Comparison of ENCODE assay signal across 8 cellular contexts in the genomic region with DNA sequence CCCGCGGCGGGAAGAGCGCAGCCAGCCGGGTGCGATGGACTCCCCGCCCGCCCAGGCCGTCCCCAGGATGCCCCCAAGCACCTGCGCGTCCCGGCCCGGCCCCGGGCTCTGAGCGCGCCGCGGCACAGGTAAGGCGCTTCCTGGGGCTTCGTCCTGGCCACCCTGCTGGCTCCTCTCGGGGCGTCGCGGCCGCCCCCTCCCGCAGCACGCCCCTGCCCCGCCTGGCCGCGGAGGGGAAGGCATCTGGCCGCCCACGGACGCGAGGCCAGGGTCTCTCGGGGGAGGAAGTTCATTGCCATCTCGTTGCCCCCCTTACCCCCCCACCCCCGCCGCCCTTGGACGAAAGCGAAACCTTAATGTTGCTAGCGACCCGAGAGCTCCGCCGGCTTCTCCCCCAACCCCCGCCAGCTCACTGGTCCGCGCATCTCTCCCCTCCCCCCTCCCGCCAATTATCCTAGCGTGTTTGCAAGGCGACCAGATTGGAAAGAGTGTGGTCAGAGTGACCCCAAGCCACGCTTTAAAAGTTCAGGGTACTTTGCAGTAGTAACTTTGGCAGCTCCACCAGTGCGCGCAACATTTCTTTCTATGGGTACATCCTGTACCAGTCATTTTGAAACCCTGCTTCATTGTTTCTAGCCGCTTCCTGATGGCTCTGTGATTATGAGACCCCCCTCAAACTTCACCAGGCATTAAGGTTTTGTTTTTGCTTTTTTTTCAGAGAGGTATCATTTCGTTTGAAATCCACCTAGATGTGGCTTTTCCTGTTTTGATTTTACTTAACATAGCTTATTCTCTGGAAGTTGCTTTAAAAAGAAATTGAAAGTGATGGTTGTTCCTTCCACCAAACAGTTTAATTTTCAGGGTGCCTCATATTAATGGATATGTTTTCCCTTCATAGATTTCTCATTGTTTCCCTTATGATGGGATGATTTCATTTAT. TPM values are rescaled to one million over a fixed set of nuclear protein-coding genes. Genes with fewer than 3 reads are reported as not detected.
DNase-seq lines count a peak whose midpoint lies in the region; ATAC-seq, FAIRE-seq and TF ChIP-seq lines count a peak whose summit lies in the region.

No MANE protein-coding gene starts in this region.

- H3K4me3 Mint-ChIP-seq in progenitor cell of endocrine pancreas (ENCODE audit: low read depth), result peak overlapping the region; percentile 74

- no peak overlapping the region for H2AFZ ChIP-seq in OCI-LY1 (ENCODE audit: low read length)

- H3K9me3 Mint-ChIP-seq in progenitor cell of endocrine pancreas (ENCODE audit: low read depth), result no peaks in the 10 kb centered on the region

- peaks cover 7% of the 10 kb centered on the region for H3K4me1 Mint-ChIP-seq in progenitor cell of endocrine pancreas (ENCODE audit: low read depth)

- H3K4me1 ChIP-seq in OCI-LY1 (ENCODE audit: insufficient read depth, low read length, severe bottlenecking), result peaks cover 38% of the 10 kb centered on the region

- no peak overlapping the region for H3K27ac Mint-ChIP-seq in progenitor cell of endocrine pancreas

- DNase-seq in NOMO-1 (lab: John Stamatoyannopoulos, UW; ENCODE audit: unreplicated experiment in 2 of 2) (peak; percentile 39 to 48), NOMO-1 treated with dmso at 0.1 percent for 144 hours (lab: John Stamatoyannopoulos, UW; ENCODE audit: unreplicated experiment) (no peak), Right ventricle myocardium inferior (ENCODE audit: missing footprints) (no peak), progenitor cell of endocrine pancreas (ENCODE audit: low spot score, unreplicated experiment) (no peak), urothelium cell line (ENCODE audit: low spot score) (peak; percentile 68)
- DNase-seq in activated effector memory CD4-positive, alpha-beta T cell treated with Interleukin-2 at 50 U/mL for 16 hours, result peak; percentile 47

- no peaks in the 10 kb centered on the region for H3K36me3 ChIP-seq in OCI-LY1 (ENCODE audit: insufficient read depth, low read length)

- TF ChIP-seq CTCF in OCI-LY1 (IDR thresholded peaks at IDR 0.05; ENCODE audit: low read length) (no peak), progenitor cell of endocrine pancreas (IDR thresholded peaks at IDR 0.05; ENCODE audit: unreplicated experiment) (peak; percentile 32)

- no peaks in the 10 kb centered on the region for H3K27me3 ChIP-seq in OCI-LY1 (ENCODE audit: insufficient read depth, low read length)

- FAIRE-seq in urothelium cell line (lab: Jason Lieb, UNC), result no peak

- peaks cover 10% of the 10 kb centered on the region; the same call in 1 of the 2 replicates for H3F3A ChIP-seq in OCI-LY1 (ENCODE audit: insufficient read depth, low read length)

- H3K9ac ChIP-seq in OCI-LY1 (ENCODE audit: low read length), result peak overlapping the region; percentile 95

- H4K20me1 ChIP-seq in OCI-LY1 (ENCODE audit: insufficient read depth, low read length), result no peaks in the 10 kb centered on the region

- H3K4me2 ChIP-seq in OCI-LY1 (ENCODE audit: low read length), result peak overlapping the region; percentile 89

- H3K9me2 ChIP-seq in OCI-LY1 (ENCODE audit: low read depth, low read length), result no peaks in the 10 kb centered on the region

- peaks cover 67% of the 10 kb centered on the region for H3K27me3 Mint-ChIP-seq in progenitor cell of endocrine pancreas

- peak overlapping the region; percentile 90 for H3K4me3 ChIP-seq in OCI-LY1 (ENCODE audit: low read depth, low read length, poor library complexity, severe bottlenecking)

- peak overlapping the region; percentile 78 for H3K27ac ChIP-seq in OCI-LY1 (ENCODE audit: low read depth, low read length, poor library complexity, severe bottlenecking)

- intact Hi-C loops in Right ventricle myocardium inferior (cut with DNase I), result loop anchor here (2.0 to 5.0 kb wide), 4 partner anchors 79 to 143 kb away; no protein-coding TSS in a partner anchor

- peaks cover 27% of the 10 kb centered on the region for H3K79me2 ChIP-seq in OCI-LY1 (ENCODE audit: insufficient read depth, low read length)

- H3K36me3 Mint-ChIP-seq in progenitor cell of endocrine pancreas (ENCODE audit: insufficient read depth), result no peaks in the 10 kb centered on the region

- no peaks in the 10 kb centered on the region for H3K9me3 ChIP-seq in OCI-LY1 (ENCODE audit: low read length)

- ATAC-seq in HG02970 (IDR thresholded peaks at IDR 0.05; ENCODE audit: low FRiP score, unreplicated experiment) (peak; percentile 43), Right ventricle myocardium inferior (peak; percentile 19)

RNA-seq across cellular contexts. Expression of gene TBC1D1, which starts 0.6 kb away (rescaled TPM):
- 131 TPM for total RNA-seq in Right ventricle myocardium inferior
- 120 and 138 TPM in 2 replicates for total RNA-seq in progenitor cell of endocrine pancreas

Comparison
In these comparisons a context has a peak if more than half of its experiments do, and no peak if none do; other contexts are left out.
1. DNase-seq: peak in NOMO-1 (2 of 2), activated effector memory CD4-positive, alpha-beta T cell treated with Interleukin-2 at 50 U/mL for 16 hours (single experiment) and urothelium cell line (single experiment); none in NOMO-1 treated with dmso at 0.1 percent for 144 hours (single experiment), Right ventricle myocardium inferior (single experiment) and progenitor cell of endocrine pancreas (single experiment).